Comparison of ENCODE assay signal across 35 cellular contexts in the genomic region with DNA sequence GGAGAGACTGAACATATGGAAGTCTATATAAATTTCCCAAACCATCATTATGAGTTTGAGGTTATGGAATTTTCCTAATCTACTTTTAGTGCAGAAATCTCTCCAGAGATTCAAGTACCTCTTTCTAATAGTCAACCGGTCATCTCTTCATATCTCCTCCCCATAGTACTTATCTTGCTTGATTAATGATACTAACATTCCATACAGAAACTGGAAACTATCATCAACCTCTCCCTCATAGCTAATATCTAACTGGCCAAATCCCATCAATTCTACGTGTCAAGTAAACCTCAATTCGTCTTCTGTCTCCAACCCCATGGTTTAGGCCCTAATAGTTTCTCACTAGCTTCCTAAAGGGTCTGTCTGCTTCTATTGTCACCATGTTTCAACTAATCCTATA.
"Had no signal": no experiment of that assay in that cellular context is flagged by ENCODE, and none has a peak within 500 bp of the region (broad histone marks: within the 10 kb centered on the region; RNA-seq: fewer than 3 reads in every experiment).

No MANE protein-coding gene starts in this region.

- H3K9ac ChIP-seq: KMS-11 had no signal

- DNase-seq: Karpas-422, Kasumi-1, KBM-7, KG1, MG63, MM.1S, MV-4-11, NCI-H1048, NCI-H1092, NCI-H1092 treated with DMSO at 0.1 percent for 48 hours, NCI-H1105, NCI-H1105 treated with DMSO at 0.1 percent for 48 hours, NCI-H1417, NCI-H1417 treated with DMSO at 0.1 percent for 48 hours, NCI-H1436, NCI-H1436 treated with DMSO at 0.1 percent for 48 hours, NCI-H146, NCI-H1694, NCI-H1694 treated with DMSO at 0.1 percent for 48 hours, NCI-H187, NCI-H187 treated with DMSO at 0.1 percent for 48 hours, NCI-H1930, NCI-H2029, NCI-H2029 treated with DMSO at 0.1 percent for 48 hours, NCI-H2081, NCI-H2081 treated with DMSO at 0.1 percent for 48 hours, NCI-H2107, NCI-H2171, NCI-H2171 treated with DMSO at 0.1 percent for 48 hours, NCI-H2227 treated with DMSO at 0.1 percent for 48 hours, NCI-H345, NCI-H446, NCI-H446 treated with DMSO at 0.1 percent for 48 hours, NCI-H510A had no signal

- H3K4me2 ChIP-seq: KMS-11 had no signal

- H3K27ac ChIP-seq: KMS-11 had no signal

- H3K4me3 ChIP-seq: MG63 had no signal

- H3K36me3 ChIP-seq: MG63 had no signal

- H3K27me3 ChIP-seq: MG63 had no signal

- H3K9me3 ChIP-seq: MG63 had no signal
